Comparison of ENCODE assay signal across 15 cellular contexts in genomic region chr3:72245183-72245811, GRCh38.
DNase-seq lines count a peak whose midpoint lies in the region; ATAC-seq and TF ChIP-seq lines count a peak whose summit lies in the region.
"Had no signal": no experiment of that assay in that cellular context is flagged by ENCODE, and none has a peak within 500 bp of the region (broad histone marks: within the 10 kb centered on the region; RNA-seq: fewer than 3 reads in every experiment).

No MANE protein-coding gene starts in this region.

- H3K9me3 ChIP-seq in GM23248 (ENCODE audit: low read depth) (no peaks in the 10 kb centered on the region), ascending aorta (no peaks in the 10 kb centered on the region)

- H3K79me2 ChIP-seq in GM23248 (ENCODE audit: insufficient read depth) = no peaks in the 10 kb centered on the region

- in situ Hi-C loops in GM23248 (cut with MboI) = no loop called here

- intact Hi-C loops in ascending aorta (cut with DNase I) (loop anchor here (5.0 kb wide), 1 partner anchor 93 kb away; no protein-coding TSS in a partner anchor), left ventricle myocardium superior (cut with micrococcal nuclease) (no loop called here), sciatic nerve (cut with DNase I) (no loop called here)

- WGBS in GM23248 (ENCODE audit: low coverage in 1 of 2, low lambda C conversion rate in 2 of 2, missing lambda C conversion rate in 2 of 2), 2 experiments = 32 to 34% methylated on average over 9 of the region's 9 CpGs

- no peak overlapping the region for H2AFZ ChIP-seq in GM23248

- no peak for TF ChIP-seq CTCF in ascending aorta (IDR thresholded peaks at IDR 0.05)

- H3K27me3 ChIP-seq in GM23248 (replicated peaks; ENCODE audit: insufficient read depth) (peaks cover 6% of the 10 kb centered on the region), ascending aorta (no peaks in the 10 kb centered on the region)
- H3K27me3 ChIP-seq: brain microvascular endothelial cell had no signal

- H3K4me3 ChIP-seq in GM23248 (no peak overlapping the region), ascending aorta (no peak overlapping the region)

- H3K9ac ChIP-seq in GM23248 = no peak overlapping the region

- peak; percentile 35 for DNase-seq in GM23248
- peak; percentile 18 to 83 for DNase-seq in ascending aorta (ENCODE audit: low spot score in 2 of 2)
- peak; percentile 80 for DNase-seq in left ventricle myocardium superior
- DNase-seq in sciatic nerve (ENCODE audit: low spot score) = no peak
- no peak for DNase-seq in NCI-H1048 (lab: John Stamatoyannopoulos, UW)
- DNase-seq in stimulated activated CD4-positive, alpha-beta T cell treated with anti-CD3 and anti-CD28 coated beads, Interleukin-12 subunit alpha, Interleukin-12 subunit beta, amount 100 ng/mL, for 4 hours = no peak
- DNase-seq: brain microvascular endothelial cell; CD4-positive, CD25-positive, alpha-beta regulatory T cell; mesenchymal stem cell; NCI-H1436; PC-3 had no signal

- H3K36me3 ChIP-seq in GM23248 (ENCODE audit: low read depth) (no peaks in the 10 kb centered on the region), ascending aorta (no peaks in the 10 kb centered on the region)
- H3K36me3 ChIP-seq: brain microvascular endothelial cell had no signal

- ATAC-seq in left ventricle myocardium superior (peak; percentile 86), sciatic nerve (peak; percentile 46), GM19455 (IDR thresholded peaks at IDR 0.05; ENCODE audit: unreplicated experiment) (no peak), GM19324 (IDR thresholded peaks at IDR 0.05; ENCODE audit: low FRiP score, unreplicated experiment) (no peak)
- ATAC-seq: PC-3 had no signal

- no peak overlapping the region for H3K4me2 ChIP-seq in GM23248 (ENCODE audit: unreplicated experiment)

- H3K9me2 ChIP-seq in GM23248 (ENCODE audit: insufficient read depth) = no peaks in the 10 kb centered on the region

- no peak overlapping the region for H3K27ac ChIP-seq in GM23248
- peak overlapping the region; percentile 69 to 79 for H3K27ac ChIP-seq in ascending aorta
- H3K27ac ChIP-seq: brain microvascular endothelial cell, HL-60, VCaP had no signal

- no peaks in the 10 kb centered on the region for H3F3A ChIP-seq in GM23248 (ENCODE audit: insufficient read depth)

- H3K4me1 ChIP-seq in GM23248 (ENCODE audit: insufficient read depth) (no peaks in the 10 kb centered on the region), ascending aorta (peaks cover 24 to 43% of the 10 kb centered on the region in 2 donors)

- no peaks in the 10 kb centered on the region for H4K20me1 ChIP-seq in GM23248 (ENCODE audit: insufficient read depth)

Comparison
In these comparisons a context has a peak if more than half of its experiments do, and no peak if none do; other contexts are left out.
1. DNase-seq: peak in GM23248 (single experiment), ascending aorta (2 of 2) and left ventricle myocardium superior (single experiment); none in sciatic nerve (single experiment), NCI-H1048 (single experiment) and stimulated activated CD4-positive, alpha-beta T cell treated with anti-CD3 and anti-CD28 coated beads, Interleukin-12 subunit alpha, Interleukin-12 subunit beta, amount 100 ng/mL, for 4 hours (single experiment).
2. ATAC-seq: peak in left ventricle myocardium superior (single experiment) and sciatic nerve (single experiment); none in GM19455 (single experiment) and GM19324 (single experiment).